In genomic region chr4:45063701-45064100, GRCh38 we compare ENCODE assay signal across 14 cellular contexts.
A peak's percentile ranks its signal among the peaks of the same experiment; 100 is the strongest.
DNase-seq lines count a peak whose midpoint lies in the region; TF ChIP-seq lines count a peak whose summit lies in the region.
"Had no signal": no experiment of that assay in that cellular context is flagged by ENCODE, and none has a peak within 500 bp of the region (broad histone marks: within the 10 kb centered on the region; RNA-seq: fewer than 3 reads in every experiment).

No MANE protein-coding gene starts in this region.

- H2AFZ ChIP-seq in SK-N-SH (ENCODE audit: low read depth): no peak overlapping the region
- H2AFZ ChIP-seq: GM23248, PC-9 had no signal

- H3F3A ChIP-seq in SK-N-SH (replicated peaks; ENCODE audit: insufficient read depth): no peaks in the 10 kb centered on the region

- no peak overlapping the region for H3K4me3 ChIP-seq in SK-N-SH (ENCODE audit: low read depth in 2 of 2, low read length in 1 of 2)
- no peak overlapping the region for H3K4me3 ChIP-seq in mesendoderm (ENCODE audit: low read length)
- H3K4me3 ChIP-seq: GM23248, PC-9 had no signal

- H3K18ac ChIP-seq in mesendoderm (ENCODE audit: low read length): no peak overlapping the region

- no peak overlapping the region for H3K4ac ChIP-seq in mesendoderm (ENCODE audit: low read depth, low read length)

- H4K20me1 ChIP-seq in SK-N-SH (ENCODE audit: insufficient read depth): no peaks in the 10 kb centered on the region

- peak; percentile 17 for DNase-seq in D341Med (ENCODE audit: low spot score)
- DNase-seq in NCI-H2081 (lab: John Stamatoyannopoulos, UW): peak; percentile 64 to 80
- peak; percentile 26 for DNase-seq in SK-N-SH
- DNase-seq in mesendoderm: peak; percentile 61
- DNase-seq in RPMI8226: no peak
- no peak for DNase-seq in activated CD4-positive, alpha-beta memory T cell treated with anti-CD3 and anti-CD28 coated beads for 36 hours
- no peak for DNase-seq in hypothalamus (lab: John Stamatoyannopoulos, UW)
- DNase-seq: Caco-2; CD4-positive, CD25-positive, alpha-beta regulatory T cell; DMS79 treated with DMSO at 0.1 percent for 48 hours; GM23248; NCI-H1930; NCI-H774; PC-9 had no signal

- no peak overlapping the region for H3K4me3 Mint-ChIP-seq in activated CD4-positive, alpha-beta memory T cell treated with anti-CD3 and anti-CD28 coated beads for 36 hours
- H3K4me3 Mint-ChIP-seq: CD4-positive, CD25-positive, alpha-beta regulatory T cell had no signal

- H3K9me2 ChIP-seq in SK-N-SH: no peaks in the 10 kb centered on the region

- H3K27me3 ChIP-seq in SK-N-SH (ENCODE audit: insufficient read depth): no peaks in the 10 kb centered on the region
- H3K27me3 ChIP-seq in mesendoderm (ENCODE audit: insufficient read depth, low read length, poor library complexity): no peaks in the 10 kb centered on the region

- H2AK5ac ChIP-seq in mesendoderm (ENCODE audit: low read length): no peak overlapping the region

- no peak overlapping the region for H2BK5ac ChIP-seq in mesendoderm (ENCODE audit: low read length)

- H3K9ac ChIP-seq in SK-N-SH (no peak overlapping the region), mesendoderm (ENCODE audit: low read length) (no peak overlapping the region)
- H3K9ac ChIP-seq: GM23248 had no signal

- no peak overlapping the region for H3K27ac Mint-ChIP-seq in activated CD4-positive, alpha-beta memory T cell treated with anti-CD3 and anti-CD28 coated beads for 36 hours
- H3K27ac Mint-ChIP-seq: CD4-positive, CD25-positive, alpha-beta regulatory T cell had no signal

- no peaks in the 10 kb centered on the region for H3K36me3 Mint-ChIP-seq in activated CD4-positive, alpha-beta memory T cell treated with anti-CD3 and anti-CD28 coated beads for 36 hours
- H3K36me3 Mint-ChIP-seq: CD4-positive, CD25-positive, alpha-beta regulatory T cell had no signal

- H3K9me3 ChIP-seq in SK-N-SH: no peaks in the 10 kb centered on the region; the same call in 1 of the 2 replicates
- H3K9me3 ChIP-seq: Caco-2 had no signal

- peaks cover 25% of the 10 kb centered on the region for H3K9me3 Mint-ChIP-seq in activated CD4-positive, alpha-beta memory T cell treated with anti-CD3 and anti-CD28 coated beads for 36 hours

- no peak overlapping the region for H3K56ac ChIP-seq in mesendoderm (ENCODE audit: low read length)

- H2BK15ac ChIP-seq in mesendoderm (replicated peaks; ENCODE audit: low read depth): no peak overlapping the region

- no peak overlapping the region for H3K23ac ChIP-seq in mesendoderm (ENCODE audit: low read length)

- H4K5ac ChIP-seq in mesendoderm (ENCODE audit: low read length): no peak overlapping the region

- H3K4me1 ChIP-seq in SK-N-SH (ENCODE audit: control insufficient read depth in 1 of 2, insufficient read depth in 2 of 2, low read depth in 1 of 2, low read length in 1 of 2): no peaks in the 10 kb centered on the region; a peak in 1 of 4 replicates
- peaks cover 2% of the 10 kb centered on the region for H3K4me1 ChIP-seq in mesendoderm (ENCODE audit: control insufficient read depth, low read depth, low read length)
- H3K4me1 ChIP-seq: Caco-2 had no signal

- intact Hi-C loops in activated CD4-positive, alpha-beta memory T cell treated with anti-CD3 and anti-CD28 coated beads for 36 hours (cut with micrococcal nuclease): no loop called here

- H4K8ac ChIP-seq in mesendoderm (ENCODE audit: low read depth, low read length): no peak overlapping the region

- no peaks in the 10 kb centered on the region for H3K79me1 ChIP-seq in mesendoderm (ENCODE audit: low read length)

- H3K36me3 ChIP-seq in SK-N-SH (replicated peaks in 1 of 2; ENCODE audit: control insufficient read depth in 1 of 2, insufficient read depth in 2 of 2, low read length in 1 of 2) (no peaks in the 10 kb centered on the region), mesendoderm (ENCODE audit: control insufficient read depth, insufficient read depth, low read length) (no peaks in the 10 kb centered on the region)

- 0 out of 2 replicates have a peak, but pooled peaks have one; percentile 9 for TF ChIP-seq RAD21 in SK-N-SH (IDR thresholded peaks at IDR 0.05; ENCODE audit: low read length)

- POLR2A ChIA-PET in SK-N-SH (lab: Yijun Ruan, JAX): no interaction called here
- POLR2A ChIA-PET in activated CD4-positive, alpha-beta memory T cell treated with anti-CD3 and anti-CD28 coated beads for 36 hours (lab: Charles Lee): no interaction called here

- H3K4me2 ChIP-seq in SK-N-SH: no peak overlapping the region
- H3K4me2 ChIP-seq in mesendoderm (ENCODE audit: low read length): no peak overlapping the region
- H3K4me2 ChIP-seq: PC-9 had no signal

- H3K27ac ChIP-seq in SK-N-SH (ENCODE audit: low read depth in 2 of 2, low read length in 1 of 2): no peak overlapping the region
- H3K27ac ChIP-seq in mesendoderm (ENCODE audit: low read depth, low read length): no peak overlapping the region
- H3K27ac ChIP-seq: GM23248, PC-9 had no signal

- 0% methylated on average over 1 of the region's 1 CpG for WGBS in SK-N-SH (ENCODE audit: low lambda C conversion rate)
- WGBS in mesendoderm (ENCODE audit: extremely low coverage, insufficient coverage, low lambda C conversion rate): no CpG with 5 or more reads among the region's 1 CpG

- no peaks in the 10 kb centered on the region for H3K79me2 ChIP-seq in SK-N-SH (ENCODE audit: insufficient read depth)
- no peaks in the 10 kb centered on the region for H3K79me2 ChIP-seq in mesendoderm (ENCODE audit: control insufficient read depth, insufficient read depth, low read length)

- no peak overlapping the region for H2BK120ac ChIP-seq in mesendoderm (ENCODE audit: low read depth, low read length)

- no peaks in the 10 kb centered on the region for H3K27me3 Mint-ChIP-seq in activated CD4-positive, alpha-beta memory T cell treated with anti-CD3 and anti-CD28 coated beads for 36 hours
- H3K27me3 Mint-ChIP-seq: CD4-positive, CD25-positive, alpha-beta regulatory T cell had no signal

- CTCF ChIA-PET in SK-N-SH (lab: Yijun Ruan, JAX): no interaction called here
- CTCF ChIA-PET in activated CD4-positive, alpha-beta memory T cell treated with anti-CD3 and anti-CD28 coated beads for 36 hours (lab: Charles Lee): no interaction called here

- no peaks in the 10 kb centered on the region for H3K4me1 Mint-ChIP-seq in activated CD4-positive, alpha-beta memory T cell treated with anti-CD3 and anti-CD28 coated beads for 36 hours (ENCODE audit: low read depth)
- H3K4me1 Mint-ChIP-seq: CD4-positive, CD25-positive, alpha-beta regulatory T cell had no signal

- peak in 1 of 2 experiments; percentile 74; a peak in 2 of 4 replicates for TF ChIP-seq EP300 in SK-N-SH (IDR thresholded peaks at IDR 0.05; ENCODE audit: borderline replicate concordance in 1 of 2, low read depth in 1 of 2, low read length in 1 of 2)

- no peak for TF ChIP-seq CTCF in SK-N-SH (IDR thresholded peaks at IDR 0.05)

TF ChIP-seq in SK-N-SH, 30 proteins besides CTCF, POLR2A, EP300 and RAD21 (continues in another document):
- TF ChIP-seq EZH2phosphoT487 (IDR thresholded peaks at IDR 0.05; ENCODE audit: borderline replicate concordance, low read depth) (no peak), GATA2 (CRISPR knock-in tag; IDR thresholded peaks at IDR 0.05) (peak; percentile 93), FOXJ3 (CRISPR knock-in tag; IDR thresholded peaks at IDR 0.05) (peak; percentile 73; the same call in 1 of the 2 replicates), FOSL2 (IDR thresholded peaks at IDR 0.05; ENCODE audit: borderline replicate concordance, low read depth) (no peak), MAX (IDR thresholded peaks at IDR 0.05; ENCODE audit: low read depth) (no peak), YY1 (IDR thresholded peaks at IDR 0.05; ENCODE audit: low read depth) (no peak), PBX3 (IDR thresholded peaks at IDR 0.05) (no peak), RCOR1 (IDR thresholded peaks at IDR 0.05; ENCODE audit: low read length) (peak; percentile 91), USF1 (IDR thresholded peaks at IDR 0.05; ENCODE audit: borderline replicate concordance, low read depth) (no peak), CHD2 (IDR thresholded peaks at IDR 0.05; ENCODE audit: low read length, partially characterized antibody) (no peak), FOXM1 (IDR thresholded peaks at IDR 0.05; ENCODE audit: low read depth) (no peak), SIN3A (IDR thresholded peaks at IDR 0.05; ENCODE audit: borderline replicate concordance, low read depth, low read length) (no peak), MXI1 (IDR thresholded peaks at IDR 0.05; ENCODE audit: low read depth, low read length) (no peak), TCF12 (IDR thresholded peaks at IDR 0.05) (peak; percentile 30; the same call in 1 of the 2 replicates), TAF1 (IDR thresholded peaks at IDR 0.05; ENCODE audit: borderline replicate concordance, low read depth, low read length) (no peak), POLR2AphosphoS5 (IDR thresholded peaks at IDR 0.05; ENCODE audit: low read depth, low read length) (no peak), RFX5 (IDR thresholded peaks at IDR 0.05; ENCODE audit: low read length) (no peak), ELF1 (IDR thresholded peaks at IDR 0.05) (no peak), JUND (IDR thresholded peaks at IDR 0.05) (no peak), TEAD4 (IDR thresholded peaks at IDR 0.05; ENCODE audit: borderline replicate concordance, insufficient read depth) (0 out of 2 replicates have a peak, but pooled peaks have one; percentile 29)

Comparison
In these comparisons a context has a peak if more than half of its experiments do, and no peak if none do; other contexts are left out.
1. DNase-seq: peak in D341Med (single experiment), NCI-H2081 (2 of 2), SK-N-SH (single experiment) and mesendoderm (single experiment); none in RPMI8226 (single experiment), activated CD4-positive, alpha-beta memory T cell treated with anti-CD3 and anti-CD28 coated beads for 36 hours (single experiment) and hypothalamus (0 of 51).